25 cellular contexts compared by ENCODE assay signal in genomic region chr3:127049390-127049789, GRCh38.
A peak's percentile ranks its signal among the peaks of the same experiment; 100 is the strongest.
DNase-seq lines count a peak whose midpoint lies in the region; ATAC-seq and TF ChIP-seq lines count a peak whose summit lies in the region.
"Had no signal": no experiment of that assay in that cellular context is flagged by ENCODE, and none has a peak within 500 bp of the region (broad histone marks: within the 10 kb centered on the region; RNA-seq: fewer than 3 reads in every experiment).

No MANE protein-coding gene starts in this region.

- no peaks in the 10 kb centered on the region for H3K27me3 ChIP-seq in H7 (ENCODE audit: control insufficient read depth, insufficient read depth, low read length)
- no peaks in the 10 kb centered on the region for H3K27me3 ChIP-seq in left lung
- no peaks in the 10 kb centered on the region for H3K27me3 ChIP-seq in adrenal gland
- no peaks in the 10 kb centered on the region for H3K27me3 ChIP-seq in lower lobe of right lung (ENCODE audit: low read depth)
- H3K27me3 ChIP-seq: cardiac muscle cell, colonic mucosa, heart left ventricle, suprapubic skin had no signal

- H3K9me3 ChIP-seq in left lung: no peaks in the 10 kb centered on the region
- no peaks in the 10 kb centered on the region for H3K9me3 ChIP-seq in adrenal gland (replicated peaks in 1 of 3)
- no peaks in the 10 kb centered on the region for H3K9me3 ChIP-seq in lower lobe of right lung
- H3K9me3 ChIP-seq: colonic mucosa, heart left ventricle, suprapubic skin had no signal

- H3K4me3 ChIP-seq in H7 (ENCODE audit: insufficient read depth, low read depth, low read length): no peak overlapping the region
- no peak overlapping the region for H3K4me3 ChIP-seq in left lung
- no peak overlapping the region for H3K4me3 ChIP-seq in adrenal gland
- H3K4me3 ChIP-seq in lower lobe of right lung: no peak overlapping the region
- H3K4me3 ChIP-seq: cardiac muscle cell, colonic mucosa, heart left ventricle, PC-9, suprapubic skin had no signal

- no peak overlapping the region for H3K27ac ChIP-seq in left lung
- H3K27ac ChIP-seq in adrenal gland: no peak overlapping the region
- no peak overlapping the region for H3K27ac ChIP-seq in lower lobe of right lung
- H3K27ac ChIP-seq: cardiac muscle cell, colonic mucosa, heart left ventricle, parathyroid adenoma, PC-9, suprapubic skin had no signal

- DNase-seq in COLO829 (ENCODE audit: low spot score): peak; percentile 28
- DNase-seq in H7: peak; percentile 79
- DNase-seq in SW480 (ENCODE audit: low spot score): peak; percentile 14
- DNase-seq in left lung: peak; percentile 11 to 19
- no peak for DNase-seq in adrenal gland
- DNase-seq in lower lobe of right lung: no peak
- DNase-seq: activated B cell treated with CpG ODN at 0.5 μM for 24 hours; activated CD4-positive, alpha-beta T cell treated with anti-CD3 and anti-CD28 coated beads, Interleukin-2, amount 50 U/mL, for 4 hours; anterior cingulate cortex; colonic mucosa; effector memory CD4-positive, alpha-beta T cell; Karpas-422; natural killer cell; NCI-H1436 treated with DMSO at 0.1 percent for 48 hours; NCI-H510A; PC-9; SHP77 treated with DMSO at 0.1 percent for 48 hours; stimulated activated naive CD4-positive, alpha-beta T cell had no signal

- ATAC-seq in left lung (no peak), HG03139 (IDR thresholded peaks at IDR 0.05; ENCODE audit: unreplicated experiment) (no peak), lower lobe of right lung (no peak), HG03342 (IDR thresholded peaks at IDR 0.05; ENCODE audit: unreplicated experiment) (no peak)
- ATAC-seq: heart left ventricle, natural killer cell, sciatic nerve had no signal

- H3K36me3 ChIP-seq in H7 (replicated peaks; ENCODE audit: control insufficient read depth, insufficient read depth, low read length) (no peaks in the 10 kb centered on the region), left lung (no peaks in the 10 kb centered on the region), adrenal gland (replicated peaks in 1 of 2) (no peaks in the 10 kb centered on the region), lower lobe of right lung (no peaks in the 10 kb centered on the region)
- H3K36me3 ChIP-seq: cardiac muscle cell, colonic mucosa, heart left ventricle, suprapubic skin had no signal

- TF ChIP-seq CTCF in left lung (IDR thresholded peaks at IDR 0.05) (no peak), adrenal gland (IDR thresholded peaks at IDR 0.05) (no peak), lower lobe of right lung (IDR thresholded peaks at IDR 0.05) (no peak)

- H3K4me1 ChIP-seq in left lung (no peaks in the 10 kb centered on the region), adrenal gland (replicated peaks in 1 of 2) (peaks cover 0 to 9% of the 10 kb centered on the region in 2 donors), lower lobe of right lung (peaks cover 7% of the 10 kb centered on the region)
- H3K4me1 ChIP-seq: colonic mucosa had no signal

- intact Hi-C loops in left lung (cut with DNase I) (no loop called here), adrenal gland (cut with DNase I) (no loop called here), lower lobe of right lung (cut with DNase I) (no loop called here)

- WGBS in adrenal gland, 4 donors: 70 to 80% (median 77%) methylated on average over 4 of the region's 4 CpGs

- TF ChIP-seq POLR2A in adrenal gland (IDR thresholded peaks at IDR 0.05): no peak

Comparison
In these comparisons a context has a peak if more than half of its experiments do, and no peak if none do; other contexts are left out.
1. DNase-seq: peak in COLO829 (single experiment), H7 (single experiment), SW480 (single experiment) and left lung (2 of 2); none in adrenal gland (0 of 7) and lower lobe of right lung (single experiment).